Comparison of ENCODE assay signal across 24 cellular contexts in the genomic region with DNA sequence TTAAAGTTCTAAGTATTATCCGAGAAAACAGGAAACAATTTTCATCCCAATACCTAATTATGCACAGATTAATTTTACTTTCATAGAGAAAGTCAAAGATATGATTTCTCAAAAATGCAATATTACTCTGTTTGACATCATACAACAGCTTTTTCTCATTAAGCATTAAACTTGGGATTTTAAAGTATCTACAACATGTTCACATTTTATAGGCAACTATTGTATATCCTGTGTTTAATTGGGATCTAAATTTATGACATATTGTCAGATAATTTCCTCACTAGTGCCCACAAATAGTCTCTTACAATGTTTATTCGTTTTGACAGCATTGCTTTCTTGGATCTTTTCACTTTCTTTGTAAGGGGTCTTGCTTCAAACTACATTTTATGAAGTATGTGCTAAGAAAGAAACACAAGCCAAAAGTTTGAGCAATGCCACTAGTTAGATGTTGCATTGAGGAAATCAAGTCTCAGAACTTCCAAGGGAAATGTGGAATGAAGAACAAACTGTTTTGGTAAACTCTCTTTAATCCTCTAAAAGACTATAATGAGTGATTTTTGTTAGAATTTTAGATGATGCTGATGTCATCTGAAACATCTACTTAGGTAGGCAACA.
"Had no signal": no experiment of that assay in that cellular context is flagged by ENCODE, and none has a peak within 500 bp of the region (broad histone marks: within the 10 kb centered on the region; RNA-seq: fewer than 3 reads in every experiment).

No MANE protein-coding gene starts in this region.

- DNase-seq: occipital lobe; ovary; posterior cingulate gyrus; psoas muscle; right cardiac atrium; right lobe of liver; sigmoid colon; small intestine; stimulated activated CD4-positive, alpha-beta T cell treated with anti-CD3 and anti-CD28 coated beads, Interleukin-15, amount 100 ng/mL, for 24 hours; stimulated activated CD4-positive, alpha-beta T cell treated with anti-CD3 and anti-CD28 coated beads, Interleukin-2, amount 100 ng/mL, for 24 hours; stimulated activated CD4-positive, alpha-beta T cell treated with anti-CD3 and anti-CD28 coated beads, Interleukin-2, amount 100 ng/mL, for 48 hours; stimulated activated CD4-positive, alpha-beta T cell treated with anti-CD3 and anti-CD28 coated beads, Interleukin-4, amount 100 ng/mL, for 24 hours; stimulated activated naive B cell treated with anti-CD40 and anti-IgM and Interleukin-4, amounts not matched to agents 10 μg/mL and 1 μg/mL and 100 μg/mL, for 72 hours; stimulated activated naive CD4-positive, alpha-beta T cell treated with Interleukin-2 at 50 U/mL for 16 hours; stomach; thyroid gland; trophoblast cell; upper lobe of left lung had no signal

- H3K9ac ChIP-seq: neural progenitor cell, parathyroid adenoma had no signal

- H3K4me3 ChIP-seq: neural progenitor cell, ovary, psoas muscle, right lobe of liver, sigmoid colon, stomach, thoracic aorta, thyroid gland, tibial nerve, upper lobe of left lung, vagina had no signal

- ATAC-seq: psoas muscle; right cardiac atrium; right lobe of liver; stimulated activated effector memory CD8-positive, alpha-beta T cell treated with anti-CD3 and anti-CD28 coated beads, Interleukin-12 subunit alpha, Interleukin-12 subunit beta, amount 100 ng/mL, for 72 hours; stimulated activated naive B cell treated with anti-CD40 and anti-IgM and Interleukin-4, amounts not matched to agents 10 μg/mL and 1 μg/mL and 100 μg/mL, for 72 hours had no signal

- H3K27ac ChIP-seq: neural progenitor cell, ovary, parathyroid adenoma, psoas muscle, right lobe of liver, sigmoid colon, stomach, thoracic aorta, thyroid gland, tibial nerve, upper lobe of left lung, vagina had no signal

- H3K79me2 ChIP-seq: parathyroid adenoma had no signal

- H3K27me3 ChIP-seq: neural progenitor cell, ovary, right lobe of liver, sigmoid colon, stomach, thyroid gland, tibial nerve, upper lobe of left lung, vagina had no signal

- H3K4me1 ChIP-seq: parathyroid adenoma, psoas muscle, right lobe of liver, sigmoid colon, stomach, thyroid gland, tibial nerve, upper lobe of left lung, vagina had no signal

- H2AFZ ChIP-seq: neural progenitor cell, parathyroid adenoma had no signal

- H3K4me2 ChIP-seq: neural progenitor cell had no signal

- H3K9me3 ChIP-seq: ovary, psoas muscle, right lobe of liver, sigmoid colon, thyroid gland, tibial nerve, upper lobe of left lung, vagina had no signal

- H3K36me3 ChIP-seq: neural progenitor cell, ovary, right lobe of liver, sigmoid colon, stomach, thoracic aorta, thyroid gland, tibial nerve, upper lobe of left lung, vagina had no signal
